1 cellular context compared by ENCODE assay signal in the genomic region with DNA sequence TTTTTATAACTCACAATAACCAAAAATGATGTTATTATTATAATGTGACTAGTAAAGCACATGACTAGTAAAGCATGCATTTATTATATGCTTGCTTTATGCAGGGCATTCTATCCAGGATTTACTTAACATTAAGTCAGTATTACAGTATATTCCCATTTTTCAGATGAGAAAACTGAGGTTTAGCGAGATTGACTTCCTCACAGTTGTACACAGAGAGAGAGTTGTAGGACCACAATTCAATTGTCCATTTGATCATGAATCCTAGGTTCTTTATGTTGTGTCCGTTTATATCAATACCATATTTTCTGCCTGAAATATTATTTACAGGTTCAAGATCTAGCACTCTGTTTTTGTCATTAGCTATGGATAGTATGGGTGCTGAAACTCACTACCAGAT.
TF ChIP-seq lines count a peak whose summit lies in the region.

No MANE protein-coding gene starts in this region.

TF ChIP-seq in K562, 482 proteins besides CTCF, POLR2A, EP300 and RAD21 (continued from another document):
- TF ChIP-seq, protein P1, sequence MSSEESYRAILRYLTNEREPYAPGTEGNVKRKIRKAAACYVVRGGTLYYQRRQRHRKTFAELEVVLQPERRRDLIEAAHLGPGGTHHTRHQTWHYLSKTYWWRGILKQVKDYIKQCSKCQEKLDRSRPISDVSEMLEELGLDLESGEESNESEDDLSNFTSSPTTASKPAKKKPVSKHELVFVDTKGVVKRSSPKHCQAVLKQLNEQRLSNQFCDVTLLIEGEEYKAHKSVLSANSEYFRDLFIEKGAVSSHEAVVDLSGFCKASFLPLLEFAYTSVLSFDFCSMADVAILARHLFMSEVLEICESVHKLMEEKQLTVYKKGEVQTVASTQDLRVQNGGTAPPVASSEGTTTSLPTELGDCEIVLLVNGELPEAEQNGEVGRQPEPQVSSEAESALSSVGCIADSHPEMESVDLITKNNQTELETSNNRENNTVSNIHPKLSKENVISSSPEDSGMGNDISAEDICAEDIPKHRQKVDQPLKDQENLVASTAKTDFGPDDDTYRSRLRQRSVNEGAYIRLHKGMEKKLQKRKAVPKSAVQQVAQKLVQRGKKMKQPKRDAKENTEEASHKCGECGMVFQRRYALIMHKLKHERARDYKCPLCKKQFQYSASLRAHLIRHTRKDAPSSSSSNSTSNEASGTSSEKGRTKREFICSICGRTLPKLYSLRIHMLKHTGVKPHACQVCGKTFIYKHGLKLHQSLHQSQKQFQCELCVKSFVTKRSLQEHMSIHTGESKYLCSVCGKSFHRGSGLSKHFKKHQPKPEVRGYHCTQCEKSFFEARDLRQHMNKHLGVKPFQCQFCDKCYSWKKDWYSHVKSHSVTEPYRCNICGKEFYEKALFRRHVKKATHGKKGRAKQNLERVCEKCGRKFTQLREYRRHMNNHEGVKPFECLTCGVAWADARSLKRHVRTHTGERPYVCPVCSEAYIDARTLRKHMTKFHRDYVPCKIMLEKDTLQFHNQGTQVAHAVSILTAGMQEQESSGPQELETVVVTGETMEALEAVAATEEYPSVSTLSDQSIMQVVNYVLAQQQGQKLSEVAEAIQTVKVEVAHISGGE (CRISPR knock-in tag; IDR thresholded peaks at IDR 0.05) = no peak
- TF ChIP-seq CBX1 (IDR thresholded peaks at IDR 0.05; ENCODE audit: low read depth) (peak; percentile 72; the same call in 1 of the 2 replicates), GTF2A2 (tag; IDR thresholded peaks at IDR 0.05) (peak; percentile 32; the same call in 1 of the 2 replicates), RCOR1 (IDR thresholded peaks at IDR 0.05; ENCODE audit: borderline replicate concordance in 1 of 2, low read depth in 2 of 2, low read length in 2 of 2) (peak in 1 of 2 experiments; percentile 82; a peak in 2 of 4 replicates), KDM1A (IDR thresholded peaks at IDR 0.05) (peak; percentile 82 to 86), CHD4 (IDR thresholded peaks at IDR 0.05; ENCODE audit: insufficient read depth, insufficient replicate concordance, low read depth, low read length, poor library complexity, severe bottlenecking) (peak; percentile 95), CBX3 (IDR thresholded peaks at IDR 0.05; ENCODE audit: borderline replicate concordance in 1 of 2, low read length in 2 of 2) (peak in 1 of 2 experiments; percentile 91; a peak in 2 of 3 replicates), SMARCA5 (IDR thresholded peaks at IDR 0.05) (peak; percentile 59; the same call in 1 of the 2 replicates)
- TF ChIP-seq, protein P2, sequence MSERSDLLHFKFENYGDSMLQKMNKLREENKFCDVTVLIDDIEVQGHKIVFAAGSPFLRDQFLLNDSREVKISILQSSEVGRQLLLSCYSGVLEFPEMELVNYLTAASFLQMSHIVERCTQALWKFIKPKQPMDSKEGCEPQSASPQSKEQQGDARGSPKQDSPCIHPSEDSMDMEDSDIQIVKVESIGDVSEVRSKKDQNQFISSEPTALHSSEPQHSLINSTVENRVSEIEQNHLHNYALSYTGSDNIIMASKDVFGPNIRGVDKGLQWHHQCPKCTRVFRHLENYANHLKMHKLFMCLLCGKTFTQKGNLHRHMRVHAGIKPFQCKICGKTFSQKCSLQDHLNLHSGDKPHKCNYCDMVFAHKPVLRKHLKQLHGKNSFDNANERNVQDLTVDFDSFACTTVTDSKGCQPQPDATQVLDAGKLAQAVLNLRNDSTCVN (CRISPR knock-in tag; IDR thresholded peaks at IDR 0.05) = no peak
- TF ChIP-seq, protein P3, sequence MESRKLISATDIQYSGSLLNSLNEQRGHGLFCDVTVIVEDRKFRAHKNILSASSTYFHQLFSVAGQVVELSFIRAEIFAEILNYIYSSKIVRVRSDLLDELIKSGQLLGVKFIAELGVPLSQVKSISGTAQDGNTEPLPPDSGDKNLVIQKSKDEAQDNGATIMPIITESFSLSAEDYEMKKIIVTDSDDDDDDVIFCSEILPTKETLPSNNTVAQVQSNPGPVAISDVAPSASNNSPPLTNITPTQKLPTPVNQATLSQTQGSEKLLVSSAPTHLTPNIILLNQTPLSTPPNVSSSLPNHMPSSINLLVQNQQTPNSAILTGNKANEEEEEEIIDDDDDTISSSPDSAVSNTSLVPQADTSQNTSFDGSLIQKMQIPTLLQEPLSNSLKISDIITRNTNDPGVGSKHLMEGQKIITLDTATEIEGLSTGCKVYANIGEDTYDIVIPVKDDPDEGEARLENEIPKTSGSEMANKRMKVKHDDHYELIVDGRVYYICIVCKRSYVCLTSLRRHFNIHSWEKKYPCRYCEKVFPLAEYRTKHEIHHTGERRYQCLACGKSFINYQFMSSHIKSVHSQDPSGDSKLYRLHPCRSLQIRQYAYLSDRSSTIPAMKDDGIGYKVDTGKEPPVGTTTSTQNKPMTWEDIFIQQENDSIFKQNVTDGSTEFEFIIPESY (CRISPR knock-in tag; IDR thresholded peaks at IDR 0.05) = peak; percentile 67
